ENCODE assay signal across 1 cellular context in genomic region chr5:16903480-16904300, GRCh38.
TF ChIP-seq lines count a peak whose summit lies in the region.

No MANE protein-coding gene starts in this region.

TF ChIP-seq in GM23338, 12 proteins besides CTCF, POLR2A, EP300 and RAD21 (continued from another document):
- TF ChIP-seq REST (IDR thresholded peaks at IDR 0.05; ENCODE audit: unreplicated experiment) (no peak), POLR2AphosphoS5 (IDR thresholded peaks at IDR 0.05; ENCODE audit: low read depth) (no peak), ZNF114 (CRISPR knock-in tag; IDR thresholded peaks at IDR 0.05) (no peak), CREB1 (CRISPR knock-in tag; IDR thresholded peaks at IDR 0.05; ENCODE audit: low read depth) (no peak), EZH2 (IDR thresholded peaks at IDR 0.05; ENCODE audit: low read depth, unreplicated experiment) (no peak), ETS1 (IDR thresholded peaks at IDR 0.05) (no peak), ZNF462 (CRISPR knock-in tag; IDR thresholded peaks at IDR 0.05) (no peak), ZNF331 (CRISPR knock-in tag; IDR thresholded peaks at IDR 0.05; ENCODE audit: low read depth) (no peak)
